In genomic region chr14:100736269-100737180, GRCh38 we compare ENCODE assay signal across 30 cellular contexts. TPM values are rescaled to one million over a fixed set of nuclear protein-coding genes. Genes with fewer than 3 reads are reported as not detected.
DNase-seq lines count a peak whose midpoint lies in the region; ATAC-seq, FAIRE-seq and TF ChIP-seq lines count a peak whose summit lies in the region.
"Had no signal": no experiment of that assay in that cellular context is flagged by ENCODE, and none has a peak within 500 bp of the region (broad histone marks: within the 10 kb centered on the region; RNA-seq: fewer than 3 reads in every experiment).

No MANE protein-coding gene starts in this region.

- H3K9ac ChIP-seq in HepG2 (ENCODE audit: insufficient read depth, low read depth, low read length) = no peak overlapping the region
- H3K9ac ChIP-seq: BLaER1 treated with 17β-estradiol and CSF1 and Interleukin-3, amounts not matched to agents 10 nM and 100 nM had no signal

- no peaks in the 10 kb centered on the region for H3K4me1 Mint-ChIP-seq in WTC11
- H3K4me1 Mint-ChIP-seq: activated CD8-positive, alpha-beta memory T cell treated with anti-CD3 and anti-CD28 coated beads, Interleukin-2, amount 10 ng/mL, durations not matched to agents 7 days and 5 days had no signal

- H3K4me2 ChIP-seq in HepG2 (ENCODE audit: low read depth, low read length) = no peak overlapping the region
- H3K4me2 ChIP-seq: PC-9 had no signal

- H3K27ac ChIP-seq in HepG2 (ENCODE audit: extremely low read length, insufficient read depth, low read length) (no peak overlapping the region), spleen (no peak overlapping the region)
- H3K27ac ChIP-seq: BLaER1 treated with 17β-estradiol and CSF1 and Interleukin-3, amounts not matched to agents 10 nM and 100 nM; pancreas; PC-9; SJCRH30 had no signal

- no peaks in the 10 kb centered on the region for H3K27me3 Mint-ChIP-seq in WTC11 (ENCODE audit: low read depth)
- H3K27me3 Mint-ChIP-seq: activated CD8-positive, alpha-beta memory T cell treated with anti-CD3 and anti-CD28 coated beads, Interleukin-2, amount 10 ng/mL, durations not matched to agents 7 days and 5 days had no signal

- TF ChIP-seq EP300 in HepG2 (IDR thresholded peaks at IDR 0.05; ENCODE audit: low read depth in 2 of 2, low read length in 2 of 2) (no peak), HepG2 (CRISPR knock-in tag; IDR thresholded peaks at IDR 0.05; ENCODE audit: borderline replicate concordance) (no peak)

- WGBS in HepG2 (ENCODE audit: low lambda C conversion rate) = 95% methylated on average over 22 of the region's 22 CpGs
- WGBS in spleen, 5 donors = 70 to 78% (median 73%) methylated on average over 22 of the region's 22 CpGs

- CTCF ChIA-PET in WTC11 (lab: Charles Lee) (interaction anchor here (0.7 kb wide), 2 partner anchors 14 to 270 kb away, joined by 3 read pairs; no protein-coding TSS in a partner anchor), HepG2 (lab: Yijun Ruan, JAX; ENCODE audit: low intra/inter-chr PET ratio, low total read pairs) (no interaction called here)

- H2AFZ ChIP-seq in HepG2 (ENCODE audit: low read length) = no peak overlapping the region
- H2AFZ ChIP-seq: PC-9 had no signal

- ATAC-seq in Right ventricle myocardium inferior = peak; percentile 22
- ATAC-seq in left ventricle myocardium superior = no peak
- peak; percentile 71 for ATAC-seq in WTC11
- no peak for ATAC-seq in HepG2
- no peak for ATAC-seq in GM21447 (IDR thresholded peaks at IDR 0.05; ENCODE audit: unreplicated experiment)
- ATAC-seq: activated CD8-positive, alpha-beta memory T cell treated with anti-CD3 and anti-CD28 coated beads, Interleukin-2, amount 10 ng/mL, durations not matched to agents 7 days and 5 days; esophagus mucosa; pancreas had no signal

- in situ Hi-C loops in HepG2 (cut with HindIII; ENCODE audit: extremely low pct_ligation_motif_present, low pct_unique_long_range_greater_than_20kb) = no loop called here

- POLR2A ChIA-PET in WTC11 (lab: Charles Lee) (no interaction called here), HepG2 (lab: Yijun Ruan, JAX) (no interaction called here)

- no peak for FAIRE-seq in HepG2 (lab: Jason Lieb, UNC)
- FAIRE-seq: frontal cortex, GM18507, HTR-8/SVneo, pancreas had no signal

- H3K36me3 ChIP-seq in HepG2 (replicated peaks in 1 of 2; ENCODE audit: control insufficient read depth in 1 of 2, insufficient read depth in 2 of 2, low read length in 2 of 2) (peaks cover 3 to 27% of the 10 kb centered on the region in 2 experiments; a peak in 4 of 5 replicates), spleen (no peaks in the 10 kb centered on the region)
- H3K36me3 ChIP-seq: BLaER1 treated with 17β-estradiol and CSF1 and Interleukin-3, amounts not matched to agents 10 nM and 100 nM; pancreas had no signal

- DNase-seq in Right ventricle myocardium inferior (ENCODE audit: missing footprints) (no peak), left ventricle myocardium superior (no peak), WTC11 (ENCODE audit: low spot score) (no peak), HepG2 (ENCODE audit: low spot score) (no peak), spleen (peak; percentile 44), activated gamma-delta T cell (lab: John Stamatoyannopoulos, UW) (no peak)
- no peak for DNase-seq in activated T-cell treated with anti-CD3 and anti-CD28 coated beads, Interleukin-2, amount 50 U/mL, for 1 hour
- DNase-seq: activated CD4-positive, alpha-beta T cell treated with anti-CD3 and anti-CD28 coated beads for 4 hours; activated CD8-positive, alpha-beta memory T cell treated with anti-CD3 and anti-CD28 coated beads, Interleukin-2, amount 10 ng/mL, durations not matched to agents 7 days and 5 days; cerebellar nuclear complex; effector memory CD4-positive, alpha-beta T cell; Kasumi-1; kidney glomerular epithelial cell; NCI-H1092; NCI-H2029 treated with DMSO at 0.1 percent for 48 hours; NCI-H446 treated with DMSO at 0.1 percent for 48 hours; PC-9; SJCRH30 had no signal

- no peaks in the 10 kb centered on the region; a peak in 1 of 5 replicates for H3K27me3 ChIP-seq in HepG2 (ENCODE audit: control insufficient read depth in 1 of 2, insufficient read depth in 2 of 2, low read length in 2 of 2)
- no peaks in the 10 kb centered on the region for H3K27me3 ChIP-seq in spleen (replicated peaks in 1 of 7)
- H3K27me3 ChIP-seq: BLaER1 treated with 17β-estradiol and CSF1 and Interleukin-3, amounts not matched to agents 10 nM and 100 nM; pancreas had no signal

- H3K4me3 ChIP-seq in HepG2 (replicated peaks in 1 of 3; ENCODE audit: insufficient read depth in 1 of 3, low read depth in 2 of 3, low read length in 3 of 3) = no peak overlapping the region
- H3K4me3 ChIP-seq in spleen = no peak overlapping the region
- H3K4me3 ChIP-seq: BLaER1 treated with 17β-estradiol and CSF1 and Interleukin-3, amounts not matched to agents 10 nM and 100 nM; pancreas; PC-9; SJCRH30 had no signal

- peaks cover 3% of the 10 kb centered on the region; the same call in 1 of the 2 replicates for H3K9me3 ChIP-seq in HepG2 (ENCODE audit: low read length)
- H3K9me3 ChIP-seq in spleen = peaks cover 0 to 7% (median 0%) of the 10 kb centered on the region in 8 donors
- H3K9me3 ChIP-seq: pancreas had no signal

- H3K27ac Mint-ChIP-seq in WTC11 = no peak overlapping the region
- H3K27ac Mint-ChIP-seq: activated CD8-positive, alpha-beta memory T cell treated with anti-CD3 and anti-CD28 coated beads, Interleukin-2, amount 10 ng/mL, durations not matched to agents 7 days and 5 days; activated naive CD8-positive, alpha-beta T cell; activated T-helper 1 cell treated with anti-CD3 and anti-CD28 coated beads, Interleukin-12 subunit alpha, Interleukin-12 subunit beta, Interleukin-2, Interleukin-4 antibody, amounts not matched to agents 30 ng/mL and 10 ng/mL and 1 ng/mL, durations not matched to agents 14 hours and 24 hours and 36 hours had no signal

- TF ChIP-seq CTCF in WTC11 (IDR thresholded peaks at IDR 0.05) (no peak), HepG2 (CRISPR knock-in tag; IDR thresholded peaks at IDR 0.05) (no peak), spleen (IDR thresholded peaks at IDR 0.05 in 8 of 11, conservative IDR thresholded peaks at IDR 0.05 in 3 of 11) (no peak)

- no peak; a peak in 1 of 4 replicates for TF ChIP-seq POLR2A in HepG2 (IDR thresholded peaks at IDR 0.05; ENCODE audit: insufficient read depth in 1 of 2, low read depth in 2 of 2, low read length in 2 of 2)
- TF ChIP-seq POLR2A in spleen (IDR thresholded peaks at IDR 0.05) = no peak

- H3K4me1 ChIP-seq in HepG2 (ENCODE audit: insufficient read depth, low read length) = no peaks in the 10 kb centered on the region
- H3K4me1 ChIP-seq in spleen = no peaks in the 10 kb centered on the region
- H3K4me1 ChIP-seq: pancreas had no signal

- TF ChIP-seq RAD21 in HepG2 (CRISPR knock-in tag; IDR thresholded peaks at IDR 0.05) = no peak

- H3K9me3 Mint-ChIP-seq in WTC11 = peaks cover 8% of the 10 kb centered on the region
- H3K9me3 Mint-ChIP-seq: activated T-helper 1 cell treated with anti-CD3 and anti-CD28 coated beads, Interleukin-12 subunit alpha, Interleukin-12 subunit beta, Interleukin-2, Interleukin-4 antibody, amounts not matched to agents 30 ng/mL and 10 ng/mL and 1 ng/mL, durations not matched to agents 14 hours and 24 hours and 36 hours had no signal

- no peaks in the 10 kb centered on the region for H3K79me2 ChIP-seq in HepG2 (ENCODE audit: insufficient read depth, low read length)

- intact Hi-C loops in Right ventricle myocardium inferior (cut with DNase I) (no loop called here), left ventricle myocardium superior (cut with micrococcal nuclease) (no loop called here), HepG2 (cut with micrococcal nuclease; ENCODE audit: unreplicated experiment) (no loop called here), spleen (cut with DNase I; ENCODE audit: low total_unique reads) (no loop called here)

- H3K4me3 Mint-ChIP-seq in WTC11 = no peak overlapping the region
- H3K4me3 Mint-ChIP-seq: activated CD8-positive, alpha-beta memory T cell treated with anti-CD3 and anti-CD28 coated beads, Interleukin-2, amount 10 ng/mL, durations not matched to agents 7 days and 5 days; activated naive CD8-positive, alpha-beta T cell; activated T-helper 1 cell treated with anti-CD3 and anti-CD28 coated beads, Interleukin-12 subunit alpha, Interleukin-12 subunit beta, Interleukin-2, Interleukin-4 antibody, amounts not matched to agents 30 ng/mL and 10 ng/mL and 1 ng/mL, durations not matched to agents 14 hours and 24 hours and 36 hours had no signal

- no peaks in the 10 kb centered on the region for H3K36me3 Mint-ChIP-seq in WTC11
- H3K36me3 Mint-ChIP-seq: activated CD8-positive, alpha-beta memory T cell treated with anti-CD3 and anti-CD28 coated beads, Interleukin-2, amount 10 ng/mL, durations not matched to agents 7 days and 5 days; activated naive CD8-positive, alpha-beta T cell had no signal

- no peaks in the 10 kb centered on the region for H4K20me1 ChIP-seq in HepG2 (ENCODE audit: insufficient read depth, low read length)
- H4K20me1 ChIP-seq: BLaER1 treated with 17β-estradiol and CSF1 and Interleukin-3, amounts not matched to agents 10 nM and 100 nM had no signal

- no TSS peak for BruUV-seq in HepG2 (replicated peaks; lab: Mats Ljungman, UMichigan)

RNA-seq across cellular contexts. Expression of gene DLK1, which starts 9.8 kb away (rescaled TPM):
- 52.3 TPM for total RNA-seq in Right ventricle myocardium inferior
- total RNA-seq in left ventricle myocardium superior = 22.7 TPM
- 3.0 to 3.3 TPM (median 3.1 TPM) in 3 replicates for total RNA-seq in WTC11 (2021)
- 48.2 and 95.5 TPM in 2 replicates for total RNA-seq in HepG2 (2016; rRNA removed; fragmentation: Illumina TruSeq; extraction: Trizol)
- 20.1 and 21.5 TPM in 2 replicates for total RNA-seq in HepG2 (2016; cell fraction: cytosol; rRNA removed; fragmentation: Illumina TruSeq; extraction: Trizol; ENCODE audit: low read depth)
- total RNA-seq in HepG2 (2016; cell fraction: insoluble cytoplasmic fraction; rRNA removed; fragmentation: Illumina TruSeq; extraction: Trizol) = 42.8 and 103 TPM in 2 replicates
- total RNA-seq in HepG2 (2016; cell fraction: membrane; rRNA removed; fragmentation: Illumina TruSeq; extraction: Trizol) = 36.0 and 50.6 TPM in 2 replicates
- 89.0 and 105 TPM in 2 replicates for total RNA-seq in HepG2 (2016; cell fraction: nucleus; rRNA removed; fragmentation: Illumina TruSeq; extraction: Trizol)
- polyA plus RNA-seq in HepG2 (2011; rRNA removed) = 312 and 395 TPM in 2 replicates
- 265 and 361 TPM in 2 replicates for polyA plus RNA-seq in HepG2 (2011; cell fraction: cytosol; rRNA removed)
- 341 and 399 TPM in 2 replicates for polyA plus RNA-seq in HepG2 (2011; cell fraction: nucleus; rRNA removed)
- polyA plus RNA-seq in HepG2 (2012) = 757 and 768 TPM in 2 replicates
- polyA plus RNA-seq in HepG2 (2016; cell fraction: cytosol; fragmentation: Illumina TruSeq; extraction: Trizol; ENCODE audit: low read depth) = 47.2 and 71.3 TPM in 2 replicates
- polyA plus RNA-seq in HepG2 (2016; cell fraction: insoluble cytoplasmic fraction; fragmentation: Illumina TruSeq; extraction: Trizol; ENCODE audit: low read depth) = 105 and 121 TPM in 2 replicates
- polyA plus RNA-seq in HepG2 (2016; cell fraction: membrane; fragmentation: Illumina TruSeq; extraction: Trizol; ENCODE audit: low read depth) = 59.9 and 79.2 TPM in 2 replicates
- polyA plus RNA-seq in HepG2 (2016; cell fraction: nucleus; fragmentation: Illumina TruSeq; extraction: Trizol; ENCODE audit: insufficient read depth, low read depth) = 324 and 361 TPM in 2 replicates
- polyA minus RNA-seq in HepG2 (2011; rRNA and poly(A)+ RNA removed; ENCODE audit: low replicate concordance) = 0.49 and 99.7 TPM in 2 replicates
- 86.7 and 119 TPM in 2 replicates for polyA minus RNA-seq in HepG2 (2011; cell fraction: cytosol; rRNA and poly(A)+ RNA removed)
- polyA minus RNA-seq in HepG2 (2011; cell fraction: nucleus; rRNA and poly(A)+ RNA removed) = 18.8 and 31.0 TPM in 2 replicates
- total RNA-seq in spleen = under 1 TPM in 3 of 7 donors, not detected in 4; 0.17 to 0.79 (median 0.38) TPM
- not detected for polyA plus RNA-seq in spleen
- total RNA-seq: A673; activated CD8-positive, alpha-beta memory T cell treated with anti-CD3 and anti-CD28 coated beads, Interleukin-2, amount 10 ng/mL, durations not matched to agents 7 days and 5 days; activated T-helper 1 cell treated with anti-CD3 and anti-CD28 coated beads, Interleukin-12 subunit alpha, Interleukin-12 subunit beta, Interleukin-2, Interleukin-4 antibody, amounts not matched to agents 30 ng/mL and 10 ng/mL and 1 ng/mL, durations not matched to agents 14 hours and 24 hours and 36 hours; frontal cortex; PC-9; subcutaneous adipose tissue; T-helper 1 cell treated with Interleukin-12 subunit alpha and Interleukin-12 subunit beta and Interleukin-4 antibody, amounts not matched to agents 30 ng/mL and 1 ng/mL, for 36 hours had no signal

Comparison
In these comparisons a context has a peak if more than half of its experiments do, and no peak if none do; other contexts are left out.
1. ATAC-seq: peak in Right ventricle myocardium inferior (single experiment) and WTC11 (single experiment); none in left ventricle myocardium superior (single experiment), HepG2 (single experiment) and GM21447 (single experiment).